ENCODE assay signal across 2 cellular contexts in genomic region chr1:155940531-155940992, GRCh38.
TF ChIP-seq lines count a peak whose summit lies in the region.

No MANE protein-coding gene starts in this region.

TF ChIP-seq in GM12878, 131 proteins besides CTCF, POLR2A, EP300 and RAD21:
- TF ChIP-seq SPI1 (IDR thresholded peaks at IDR 0.05; ENCODE audit: borderline replicate concordance, insufficient read depth, low read depth, low read length) (peak; percentile 55; the same call in 1 of the 2 replicates), USF1 (IDR thresholded peaks at IDR 0.05; ENCODE audit: borderline replicate concordance, extremely low read length, insufficient read depth, low read depth, low read length) (no peak), RELB (IDR thresholded peaks at IDR 0.05; ENCODE audit: low read depth) (peak; percentile 12; the same call in 1 of the 2 replicates)

TF ChIP-seq in HepG2, 621 proteins besides CTCF, POLR2A, EP300 and RAD21 (continues in another document):
- TF ChIP-seq ZNF17 (CRISPR knock-in tag; IDR thresholded peaks at IDR 0.05): no peak
- peak; percentile 36; the same call in 1 of the 2 replicates for TF ChIP-seq NFYB (CRISPR knock-in tag; IDR thresholded peaks at IDR 0.05)
- TF ChIP-seq ZNF790 (CRISPR knock-in tag; IDR thresholded peaks at IDR 0.05; ENCODE audit: borderline replicate concordance): no peak
- TF ChIP-seq LCORL (IDR thresholded peaks at IDR 0.05): no peak
- TF ChIP-seq LCORL (CRISPR knock-in tag; IDR thresholded peaks at IDR 0.05): no peak; the same call in 1 of the 2 replicates
- TF ChIP-seq ZNF543 (CRISPR knock-in tag; IDR thresholded peaks at IDR 0.05): no peak
- no peak for TF ChIP-seq ZNF800 (CRISPR knock-in tag; IDR thresholded peaks at IDR 0.05)
- no peak for TF ChIP-seq ZBTB21 (CRISPR knock-in tag; IDR thresholded peaks at IDR 0.05)
- no peak for TF ChIP-seq FOXP1 (IDR thresholded peaks at IDR 0.05)
- TF ChIP-seq FOXP1 (CRISPR knock-in tag; IDR thresholded peaks at IDR 0.05): no peak
- TF ChIP-seq GLMP (CRISPR knock-in tag; IDR thresholded peaks at IDR 0.05; ENCODE audit: borderline replicate concordance): no peak
- no peak for TF ChIP-seq RAD51 (IDR thresholded peaks at IDR 0.05; ENCODE audit: borderline replicate concordance)
- TF ChIP-seq EZH2 (conservative IDR thresholded peaks at IDR 0.05; ENCODE audit: low read depth, low read length): no peak
- no peak for TF ChIP-seq PAX8 (CRISPR knock-in tag; IDR thresholded peaks at IDR 0.05; ENCODE audit: borderline replicate concordance)
- TF ChIP-seq NKX3-1 (CRISPR knock-in tag; IDR thresholded peaks at IDR 0.05): no peak
- TF ChIP-seq ZNF589 (CRISPR knock-in tag; conservative IDR thresholded peaks at IDR 0.05): no peak
- no peak for TF ChIP-seq ZNF776 (CRISPR knock-in tag; IDR thresholded peaks at IDR 0.05)
- TF ChIP-seq ZNF770 (CRISPR knock-in tag; IDR thresholded peaks at IDR 0.05): no peak
- no peak for TF ChIP-seq GZF1 (CRISPR knock-in tag; IDR thresholded peaks at IDR 0.05)
- TF ChIP-seq ZNF883 (CRISPR knock-in tag; IDR thresholded peaks at IDR 0.05; ENCODE audit: not compliant biosample characterization): no peak
- no peak for TF ChIP-seq ATF6 (CRISPR knock-in tag; conservative IDR thresholded peaks at IDR 0.05)
- no peak for TF ChIP-seq FOXO4 (CRISPR knock-in tag; conservative IDR thresholded peaks at IDR 0.05)
- TF ChIP-seq ZNF879 (CRISPR knock-in tag; IDR thresholded peaks at IDR 0.05): no peak
- no peak for TF ChIP-seq ZNF264 (CRISPR knock-in tag; IDR thresholded peaks at IDR 0.05)
- TF ChIP-seq RORA (CRISPR knock-in tag; IDR thresholded peaks at IDR 0.05): no peak
- TF ChIP-seq NBN (conservative IDR thresholded peaks at IDR 0.05): no peak
- TF ChIP-seq SIX1 (CRISPR knock-in tag; IDR thresholded peaks at IDR 0.05; ENCODE audit: borderline replicate concordance): no peak
- TF ChIP-seq PAF1 (CRISPR knock-in tag; IDR thresholded peaks at IDR 0.05): 0 out of 2 replicates have a peak, but pooled peaks have one; percentile 50
- TF ChIP-seq ZFP62 (CRISPR knock-in tag; IDR thresholded peaks at IDR 0.05): no peak
- 0 out of 2 replicates have a peak, but pooled peaks have one; percentile 22 for TF ChIP-seq TRAFD1 (CRISPR knock-in tag; IDR thresholded peaks at IDR 0.05; ENCODE audit: borderline replicate concordance)
- no peak for TF ChIP-seq RFX3 (CRISPR knock-in tag; IDR thresholded peaks at IDR 0.05)
- TF ChIP-seq ZFAT (CRISPR knock-in tag; conservative IDR thresholded peaks at IDR 0.05): no peak
- no peak; the same call in 1 of the 2 replicates for TF ChIP-seq ZHX2 (IDR thresholded peaks at IDR 0.05; ENCODE audit: low read depth)
- no peak for TF ChIP-seq ZHX2 (CRISPR knock-in tag; IDR thresholded peaks at IDR 0.05; ENCODE audit: borderline replicate concordance)
- no peak for TF ChIP-seq KDM4B (CRISPR knock-in tag; IDR thresholded peaks at IDR 0.05)
- no peak for TF ChIP-seq THAP8 (CRISPR knock-in tag; IDR thresholded peaks at IDR 0.05; ENCODE audit: borderline replicate concordance)
- TF ChIP-seq ATF4 (CRISPR knock-in tag; IDR thresholded peaks at IDR 0.05): no peak
- TF ChIP-seq TBL1XR1 (IDR thresholded peaks at IDR 0.05; ENCODE audit: borderline replicate concordance, low read length, partially characterized antibody): no peak
- TF ChIP-seq ZBTB42 (CRISPR knock-in tag; IDR thresholded peaks at IDR 0.05): no peak
- no peak for TF ChIP-seq PRDM4 (CRISPR knock-in tag; IDR thresholded peaks at IDR 0.05; ENCODE audit: borderline replicate concordance)
- no peak for TF ChIP-seq ZNF614 (CRISPR knock-in tag; IDR thresholded peaks at IDR 0.05; ENCODE audit: borderline replicate concordance)
